10 cellular contexts compared by ENCODE assay signal in the genomic region with DNA sequence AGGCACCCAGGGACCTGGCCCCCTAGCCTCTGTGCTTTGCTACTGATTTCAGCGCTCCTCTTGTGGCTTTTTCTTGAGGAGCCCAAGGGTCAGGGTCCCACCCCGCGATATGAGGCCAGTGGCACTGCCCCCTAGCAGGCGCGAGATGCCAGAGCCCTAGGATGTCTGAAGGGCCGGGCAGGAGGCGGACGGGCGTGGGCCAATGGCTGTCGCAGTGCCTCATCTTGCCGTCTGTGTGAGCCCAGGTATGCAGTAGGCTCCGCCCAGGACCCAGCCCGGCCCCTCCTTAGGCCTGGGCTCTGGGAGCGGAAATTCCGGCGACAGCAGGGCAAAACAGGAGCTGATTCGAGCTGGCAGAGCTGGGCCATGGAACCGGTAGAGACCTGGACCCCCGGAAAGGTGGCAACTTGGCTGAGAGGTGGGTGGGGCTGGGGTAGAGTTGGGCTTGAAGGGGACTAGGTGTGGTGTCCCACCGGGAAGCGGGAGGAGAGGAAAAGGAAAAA. TPM values are rescaled to one million over a fixed set of nuclear protein-coding genes. Genes with fewer than 3 reads are reported as not detected.
DNase-seq lines count a peak whose midpoint lies in the region; ATAC-seq, FAIRE-seq and TF ChIP-seq lines count a peak whose summit lies in the region.
"Had no signal": no experiment of that assay in that cellular context is flagged by ENCODE, and none has a peak within 500 bp of the region (broad histone marks: within the 10 kb centered on the region; RNA-seq: fewer than 3 reads in every experiment).

A gene with protein sequence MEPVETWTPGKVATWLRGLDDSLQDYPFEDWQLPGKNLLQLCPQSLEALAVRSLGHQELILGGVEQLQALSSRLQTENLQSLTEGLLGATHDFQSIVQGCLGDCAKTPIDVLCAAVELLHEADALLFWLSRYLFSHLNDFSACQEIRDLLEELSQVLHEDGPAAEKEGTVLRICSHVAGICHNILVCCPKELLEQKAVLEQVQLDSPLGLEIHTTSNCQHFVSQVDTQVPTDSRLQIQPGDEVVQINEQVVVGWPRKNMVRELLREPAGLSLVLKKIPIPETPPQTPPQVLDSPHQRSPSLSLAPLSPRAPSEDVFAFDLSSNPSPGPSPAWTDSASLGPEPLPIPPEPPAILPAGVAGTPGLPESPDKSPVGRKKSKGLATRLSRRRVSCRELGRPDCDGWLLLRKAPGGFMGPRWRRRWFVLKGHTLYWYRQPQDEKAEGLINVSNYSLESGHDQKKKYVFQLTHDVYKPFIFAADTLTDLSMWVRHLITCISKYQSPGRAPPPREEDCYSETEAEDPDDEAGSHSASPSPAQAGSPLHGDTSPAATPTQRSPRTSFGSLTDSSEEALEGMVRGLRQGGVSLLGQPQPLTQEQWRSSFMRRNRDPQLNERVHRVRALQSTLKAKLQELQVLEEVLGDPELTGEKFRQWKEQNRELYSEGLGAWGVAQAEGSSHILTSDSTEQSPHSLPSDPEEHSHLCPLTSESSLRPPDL (plus strand): TSS at position 310 of the 503 bp plus-strand sequence. CDS start 57 bp downstream, at position 367.

- peaks cover 40% of the 10 kb centered on the region for H3F3A ChIP-seq in PC-9 (ENCODE audit: insufficient read depth, low read depth)

- DNase-seq in SIG-M5 treated with dmso at 0.1 percent for 504 hours (lab: John Stamatoyannopoulos, UW; ENCODE audit: unreplicated experiment) (peak; percentile 40), SIG-M5 (lab: John Stamatoyannopoulos, UW) (no peak), PC-9 (peak; percentile 88 to 89), small intestine (peak; percentile 94), amygdala (lab: John Stamatoyannopoulos, UW) (no peak), natural killer cell (no peak)
- no peak for DNase-seq in stimulated activated CD8-positive, alpha-beta memory T cell treated with anti-CD3 and anti-CD28 coated beads, Interleukin-4, amount 100 ng/mL, for 48 hours

- peak within 1 kb of the TSS; percentile 84 for H2AFZ ChIP-seq in PC-9

- WGBS in small intestine, 3 donors, result 13 to 33% (median 24%) methylated on average over 20 to 21 of the region's 21 CpGs

- no peaks in the 10 kb centered on the region for H3K9me3 Mint-ChIP-seq in natural killer cell

- no peaks in the 10 kb centered on the region for H3K9me2 ChIP-seq in PC-9 (ENCODE audit: insufficient read depth)

- no peaks in the 10 kb centered on the region for H4K20me1 ChIP-seq in PC-9 (ENCODE audit: insufficient read depth)

- no peak for ATAC-seq in natural killer cell

- no peaks in the 10 kb centered on the region for H3K9me3 ChIP-seq in PC-9 (ENCODE audit: insufficient read depth, low read depth)
- no peaks in the 10 kb centered on the region for H3K9me3 ChIP-seq in iPS-15b (ENCODE audit: control insufficient read depth, insufficient read depth, low read length)
- H3K9me3 ChIP-seq in small intestine (ENCODE audit: control insufficient read depth, low read depth), result no peaks in the 10 kb centered on the region

- H3K27me3 ChIP-seq in PC-9 (ENCODE audit: insufficient read depth, low read depth), result no peaks in the 10 kb centered on the region
- H3K27me3 ChIP-seq in iPS-15b (ENCODE audit: control insufficient read depth, insufficient read depth, low read length), result no peaks in the 10 kb centered on the region
- no peaks in the 10 kb centered on the region for H3K27me3 ChIP-seq in small intestine (ENCODE audit: control insufficient read depth in 2 of 2, insufficient read depth in 2 of 2, low read length in 2 of 2)

- H3K79me2 ChIP-seq in PC-9 (ENCODE audit: low read depth), result peaks cover 14% of the 10 kb centered on the region

- H3K4me3 ChIP-seq in PC-9, result peak within 1 kb of the TSS; percentile 67
- peak within 1 kb of the TSS; percentile 55 for H3K4me3 ChIP-seq in iPS-15b (ENCODE audit: low read depth, low read length)
- H3K4me3 ChIP-seq in small intestine (ENCODE audit: low read depth in 1 of 2, low read length in 2 of 2), result peak within 1 kb of the TSS in 1 of 2 donors; percentile 56

- no peak within 1 kb of the TSS for H3K4me3 Mint-ChIP-seq in natural killer cell

- H3K36me3 Mint-ChIP-seq in natural killer cell, result no peaks in the 10 kb centered on the region

- no peaks in the 10 kb centered on the region for H3K4me1 Mint-ChIP-seq in natural killer cell

- H3K27ac ChIP-seq in PC-9, result peak within 1 kb of the TSS; percentile 64
- peak within 1 kb of the TSS; percentile 86 to 87 for H3K27ac ChIP-seq in small intestine (ENCODE audit: low read depth in 1 of 2, low read length in 1 of 2)

- peak; percentile 71 for TF ChIP-seq CTCF in PC-9 (conservative IDR thresholded peaks at IDR 0.05)
- TF ChIP-seq CTCF in natural killer cell (IDR thresholded peaks at IDR 0.05), result no peak

- intact Hi-C loops in PC-9 (cut with micrococcal nuclease; ENCODE audit: unreplicated experiment) (loop anchor here (1.0 to 10.0 kb wide), 2 partner anchors 57 to 238 kb away; a partner anchor contains a TSS), natural killer cell (cut with micrococcal nuclease) (no loop called here)

- H3K36me3 ChIP-seq in PC-9 (ENCODE audit: low read depth) (no peaks in the 10 kb centered on the region; the same call in 1 of the 2 replicates), iPS-15b (ENCODE audit: control insufficient read depth, insufficient read depth, low read length) (peaks cover 1% of the 10 kb centered on the region), small intestine (ENCODE audit: control insufficient read depth in 2 of 2, insufficient read depth in 2 of 2, low read length in 2 of 2) (peaks cover 0 to 2% of the 10 kb centered on the region in 2 donors)

- FAIRE-seq in small intestine (lab: Jason Lieb, UNC), result no peak
- FAIRE-seq: endothelial cell of umbilical vein had no signal

- CTCF ChIA-PET in PC-9 (lab: Charles Lee), result interaction anchor here (0.5 to 1.1 kb wide), 5 partner anchors 33 to 751 kb away, joined by 3 to 7 read pairs (median 5); a partner anchor contains a TSS

- POLR2A ChIA-PET in PC-9 (lab: Charles Lee; ENCODE audit: unreplicated experiment), result interaction anchor here (0.5 to 0.6 kb wide), 4 partner anchors 8 to 328 kb away, joined by 3 to 8 read pairs (median 4); a partner anchor contains a TSS

- no peak within 1 kb of the TSS for H3K27ac Mint-ChIP-seq in natural killer cell

- peaks cover 21% of the 10 kb centered on the region for H3K4me1 ChIP-seq in PC-9 (replicated peaks; ENCODE audit: insufficient read depth)
- H3K4me1 ChIP-seq in iPS-15b (ENCODE audit: control insufficient read depth, insufficient read depth, low read length), result peaks cover 2% of the 10 kb centered on the region
- H3K4me1 ChIP-seq in small intestine (ENCODE audit: control insufficient read depth in 2 of 2, insufficient read depth in 1 of 2, low read depth in 1 of 2, low read length in 1 of 2), result no peaks in the 10 kb centered on the region

- peak within 1 kb of the TSS; percentile 41 for H3K9ac ChIP-seq in iPS-15b (ENCODE audit: low read depth, low read length)

- no peaks in the 10 kb centered on the region for H3K27me3 Mint-ChIP-seq in natural killer cell (ENCODE audit: low read depth in 2 of 2)

- no TSS peak for BruUV-seq in PC-9 (replicated peaks; lab: Mats Ljungman, UMichigan)

- peak within 1 kb of the TSS; percentile 91 for H3K4me2 ChIP-seq in PC-9

RNA-seq across cellular contexts. Expression of the gene that starts here (rescaled TPM):
- total RNA-seq in PC-9 (2021) (31.6 and 33.4 TPM in 2 replicates), natural killer cell (1 to 10 TPM in 2 of 3 donors, under 1 TPM in 1; 0.89 to 1.9 (median 1.0) TPM)
- polyA plus RNA-seq in small intestine, result 10 to 100 TPM; 16.1 to 54.1 (median 41.6) TPM
- total RNA-seq: A172, endothelial cell of umbilical vein had no signal

Comparison
In these comparisons a context has a peak if more than half of its experiments do, and no peak if none do; other contexts are left out.
1. RNA of the gene that starts here (total RNA-seq): 31.6 to 33.4 TPM in PC-9; 0.89 to 1.9 TPM in natural killer cell; every median in the first group is over 10 times any median in the second.
2. DNase-seq: peak in SIG-M5 treated with dmso at 0.1 percent for 504 hours (single experiment), PC-9 (2 of 2) and small intestine (single experiment); none in SIG-M5 (single experiment), amygdala (0 of 56), natural killer cell (single experiment) and stimulated activated CD8-positive, alpha-beta memory T cell treated with anti-CD3 and anti-CD28 coated beads, Interleukin-4, amount 100 ng/mL, for 48 hours (single experiment).